9 cellular contexts compared by ENCODE assay signal in the genomic region with DNA sequence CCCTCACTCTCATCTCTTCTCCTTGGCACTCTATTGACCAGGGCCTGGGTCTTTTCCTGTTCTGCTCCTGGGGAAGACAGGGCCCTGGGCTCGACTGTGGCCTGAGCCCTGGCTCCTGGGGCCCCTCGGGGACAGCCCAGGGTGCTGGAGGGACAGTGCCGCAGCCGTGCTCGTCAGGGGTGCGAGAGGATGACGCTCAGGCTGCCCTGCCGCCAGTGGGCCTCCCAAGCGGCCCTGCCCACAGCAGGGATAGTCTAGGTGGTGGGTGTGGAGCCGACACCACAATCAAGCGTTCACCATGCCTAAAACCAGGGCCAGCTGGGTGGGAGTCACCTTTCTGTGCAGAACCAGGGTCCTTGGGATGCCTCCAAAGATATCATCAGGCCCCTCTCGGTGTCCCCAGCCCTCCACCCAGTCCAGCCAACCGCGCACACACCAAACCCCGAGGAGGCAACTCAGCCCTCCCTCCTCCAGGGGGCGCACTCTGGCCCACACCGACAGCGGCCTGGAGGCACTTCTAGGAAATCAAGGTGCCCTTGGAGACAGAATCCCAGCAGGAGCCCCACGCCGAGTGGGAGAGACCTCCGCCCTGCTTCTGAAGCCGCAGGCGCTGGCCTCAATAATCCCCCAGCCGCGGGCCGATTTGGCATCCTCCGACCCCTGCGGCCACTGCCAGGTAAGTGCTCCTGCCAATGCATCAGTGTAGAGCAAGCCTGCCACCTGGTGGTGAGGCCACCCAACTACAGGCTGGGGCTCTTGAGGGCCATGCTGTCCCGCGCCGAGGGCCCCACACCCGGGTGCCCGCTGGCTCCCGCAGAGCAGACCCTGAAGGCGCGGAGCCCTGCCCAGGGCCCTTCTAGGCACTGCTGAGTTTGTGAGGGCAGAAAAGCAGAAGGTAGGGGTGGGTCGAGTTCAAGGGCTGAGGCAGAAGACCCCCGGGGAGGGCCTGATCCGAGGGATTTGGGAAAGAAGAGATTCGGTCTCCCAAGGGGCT.
DNase-seq lines count a peak whose midpoint lies in the region; ATAC-seq and TF ChIP-seq lines count a peak whose summit lies in the region.
"Had no signal": no experiment of that assay in that cellular context is flagged by ENCODE, and none has a peak within 500 bp of the region (broad histone marks: within the 10 kb centered on the region; RNA-seq: fewer than 3 reads in every experiment).

No MANE protein-coding gene starts in this region.

- H3K4me3 ChIP-seq in CD8-positive, alpha-beta T cell (ENCODE audit: low read depth, low read length) = no peak overlapping the region
- H3K4me3 ChIP-seq in ovary = no peak overlapping the region
- H3K4me3 ChIP-seq: SK-N-MC had no signal

- peak; percentile 72 for TF ChIP-seq CTCF in CD8-positive, alpha-beta T cell (IDR thresholded peaks at IDR 0.05)
- TF ChIP-seq CTCF in RWPE1 (conservative IDR thresholded peaks at IDR 0.05; ENCODE audit: low read depth) (peak; percentile 83), ovary (IDR thresholded peaks at IDR 0.05) (peak; percentile 44 to 84 (median 57)), type B pancreatic cell (conservative IDR thresholded peaks at IDR 0.05) (peak; percentile 99)

- H3K4me1 Mint-ChIP-seq in CD8-positive, alpha-beta T cell (ENCODE audit: low read depth) = no peaks in the 10 kb centered on the region
- peaks cover 12% of the 10 kb centered on the region for H3K4me1 Mint-ChIP-seq in type B pancreatic cell (ENCODE audit: unreplicated experiment)

- CTCF ChIA-PET in CD8-positive, alpha-beta T cell (lab: Charles Lee) = no interaction called here
- CTCF ChIA-PET in RWPE1 (lab: Yijun Ruan, JAX) = interaction anchor here (0.6 kb wide), 1 partner anchor 165 kb away, joined by 3 read pairs; no protein-coding TSS in a partner anchor

- POLR2A ChIA-PET in CD8-positive, alpha-beta T cell (lab: Charles Lee) = no interaction called here
- POLR2A ChIA-PET in RWPE1 (lab: Yijun Ruan, JAX; ENCODE audit: low non-redundant PET) = no interaction called here

- H3K36me3 Mint-ChIP-seq in CD8-positive, alpha-beta T cell = no peaks in the 10 kb centered on the region
- no peaks in the 10 kb centered on the region for H3K36me3 Mint-ChIP-seq in type B pancreatic cell

- no peaks in the 10 kb centered on the region for H3K27me3 ChIP-seq in CD8-positive, alpha-beta T cell (ENCODE audit: insufficient read depth, low read length)
- H3K27me3 ChIP-seq in ovary = no peaks in the 10 kb centered on the region

- DNase-seq in CD8-positive, alpha-beta T cell = peak; percentile 34 to 75 (median 56)
- DNase-seq in HuH-7 (ENCODE audit: low spot score) = peak; percentile 85
- peak; percentile 26 for DNase-seq in RWPE1 (ENCODE audit: low spot score)
- DNase-seq in activated gamma-delta T cell treated with Interleukin-2 at 50 U/mL for 16 hours = peak; percentile 56
- DNase-seq in glomerular endothelial cell (ENCODE audit: extremely low read depth, low read depth, low spot score) = peak; percentile 10
- DNase-seq in ovary = peak; percentile 32 to 77 (median 59)
- peak; percentile 85 for DNase-seq in type B pancreatic cell (ENCODE audit: extremely low spot score, unreplicated experiment)

- H3K36me3 ChIP-seq in CD8-positive, alpha-beta T cell (ENCODE audit: insufficient read depth, low read length) = no peaks in the 10 kb centered on the region
- H3K36me3 ChIP-seq in ovary = no peaks in the 10 kb centered on the region

- peaks cover 11% of the 10 kb centered on the region for H3K27me3 Mint-ChIP-seq in CD8-positive, alpha-beta T cell (ENCODE audit: low read depth)
- H3K27me3 Mint-ChIP-seq in type B pancreatic cell = peaks cover 27% of the 10 kb centered on the region

- no peak for TF ChIP-seq POLR2A in ovary (IDR thresholded peaks at IDR 0.05)

- intact Hi-C loops in CD8-positive, alpha-beta T cell (cut with DNase I, micrococcal nuclease) = loop anchor here in 1 of 2 experiments (2.0 to 5.0 kb wide), 2 partner anchors 952 to 1934 kb away; no protein-coding TSS in a partner anchor
- intact Hi-C loops in ovary (cut with DNase I) = loop anchor here in 2 of 4 donors (10.0 kb wide), 1 partner anchor 952 kb away; no protein-coding TSS in a partner anchor

- no peak for TF ChIP-seq EP300 in ovary (IDR thresholded peaks at IDR 0.05)

- ATAC-seq in CD8-positive, alpha-beta T cell = no peak
- ATAC-seq in GM21360 (IDR thresholded peaks at IDR 0.05; ENCODE audit: unreplicated experiment) = peak; percentile 71

- no peaks in the 10 kb centered on the region for H3K4me1 ChIP-seq in CD8-positive, alpha-beta T cell (ENCODE audit: insufficient read depth, low read length)
- H3K4me1 ChIP-seq in ovary (ENCODE audit: insufficient read depth) = no peaks in the 10 kb centered on the region

- H3K9me3 Mint-ChIP-seq in CD8-positive, alpha-beta T cell = no peaks in the 10 kb centered on the region
- no peaks in the 10 kb centered on the region for H3K9me3 Mint-ChIP-seq in type B pancreatic cell

- no peaks in the 10 kb centered on the region for H3K9me3 ChIP-seq in CD8-positive, alpha-beta T cell (ENCODE audit: low read length)
- no peaks in the 10 kb centered on the region for H3K9me3 ChIP-seq in ovary

- 32 to 39% (median 33%) methylated on average over 28 to 40 of the region's 40 CpGs for WGBS in ovary, 3 donors

- no peak overlapping the region for H3K4me3 Mint-ChIP-seq in CD8-positive, alpha-beta T cell
- H3K4me3 Mint-ChIP-seq in type B pancreatic cell = peak overlapping the region; percentile 58

- no peak overlapping the region for H3K27ac ChIP-seq in CD8-positive, alpha-beta T cell (ENCODE audit: low read depth, low read length)
- H3K27ac ChIP-seq in RWPE1 (no peak overlapping the region), ovary (no peak overlapping the region)
- H3K27ac ChIP-seq: SK-N-MC had no signal

- H3K27ac Mint-ChIP-seq in CD8-positive, alpha-beta T cell = no peak overlapping the region
- H3K27ac Mint-ChIP-seq in type B pancreatic cell = no peak overlapping the region

Comparison
In these comparisons a context has a peak if more than half of its experiments do, and no peak if none do; other contexts are left out.
1. DNase-seq: peak in every context shown above with its lines; median percentile 85 in HuH-7; 85 in type B pancreatic cell; 59 in ovary; 56 in CD8-positive, alpha-beta T cell; 56 in activated gamma-delta T cell treated with Interleukin-2 at 50 U/mL for 16 hours; 26 in RWPE1; 10 in glomerular endothelial cell.